Comparison of ENCODE assay signal across 18 cellular contexts in genomic region chr4:77127837-77128621, GRCh38. TPM values are rescaled to one million over a fixed set of nuclear protein-coding genes. Genes with fewer than 3 reads are reported as not detected.
DNase-seq lines count a peak whose midpoint lies in the region; FAIRE-seq and TF ChIP-seq lines count a peak whose summit lies in the region.
"Had no signal": no experiment of that assay in that cellular context is flagged by ENCODE, and none has a peak within 500 bp of the region (broad histone marks: within the 10 kb centered on the region; RNA-seq: fewer than 3 reads in every experiment).

No MANE protein-coding gene starts in this region.

- FAIRE-seq in kidney (lab: Jason Lieb, UNC), result no peak

- H3K4me2 ChIP-seq in BLaER1 treated with 17β-estradiol and CSF1 and Interleukin-3, amounts not matched to agents 10 nM and 100 nM, result peak overlapping the region; percentile 47 to 94 (median 62)
- peak overlapping the region; percentile 13 for H3K4me2 ChIP-seq in neural progenitor cell

- no peaks in the 10 kb centered on the region for H3K27me3 ChIP-seq in BLaER1 treated with 17β-estradiol and CSF1 and Interleukin-3, amounts not matched to agents 10 nM and 100 nM
- H3K27me3 ChIP-seq in colonic mucosa, result no peaks in the 10 kb centered on the region
- H3K27me3 ChIP-seq in neural progenitor cell, result no peaks in the 10 kb centered on the region
- H3K27me3 ChIP-seq: left lung had no signal

- no peak overlapping the region for H3K4me3 ChIP-seq in BLaER1 treated with 17β-estradiol and CSF1 and Interleukin-3, amounts not matched to agents 10 nM and 100 nM
- no peak overlapping the region for H3K4me3 ChIP-seq in NB4 (ENCODE audit: low read depth, low read length)
- H3K4me3 ChIP-seq in colonic mucosa, result no peak overlapping the region
- H3K4me3 ChIP-seq in neural progenitor cell, result no peak overlapping the region
- H3K4me3 ChIP-seq in kidney (ENCODE audit: low read length in 2 of 2), result no peak overlapping the region
- H3K4me3 ChIP-seq: heart right ventricle, left lung had no signal

- H3K4me1 Mint-ChIP-seq in neural progenitor cell, result peaks cover 2% of the 10 kb centered on the region

- peak overlapping the region; percentile 61 for H3K27ac Mint-ChIP-seq in neural progenitor cell
- H3K27ac Mint-ChIP-seq: activated CD8-positive, alpha-beta memory T cell treated with anti-CD3 and anti-CD28 coated beads, Interleukin-2, amount 10 ng/mL, durations not matched to agents 7 days and 5 days; stimulated activated effector memory CD8-positive, alpha-beta T cell treated with anti-CD3 and anti-CD28 coated beads, Interleukin-12 subunit alpha, Interleukin-12 subunit beta, amount 100 ng/mL, for 72 hours had no signal

- peak overlapping the region; percentile 70 to 92 (median 82) for H3K27ac ChIP-seq in BLaER1 treated with 17β-estradiol and CSF1 and Interleukin-3, amounts not matched to agents 10 nM and 100 nM
- H3K27ac ChIP-seq in colonic mucosa, result peak overlapping the region; percentile 11
- H3K27ac ChIP-seq in neural progenitor cell, result no peak overlapping the region
- H3K27ac ChIP-seq in kidney (ENCODE audit: low read depth in 2 of 2, low read length in 2 of 2), result no peak overlapping the region
- H3K27ac ChIP-seq: RWPE1 had no signal

- H3K9ac ChIP-seq in BLaER1 treated with 17β-estradiol and CSF1 and Interleukin-3, amounts not matched to agents 10 nM and 100 nM, result peak overlapping the region in 7 of 11 experiments; percentile 42 to 77 (median 59); a peak in 8 of 22 replicates
- H3K9ac ChIP-seq in colonic mucosa (ENCODE audit: low read depth in 2 of 2, low read length in 2 of 2), result no peak overlapping the region
- no peak overlapping the region for H3K9ac ChIP-seq in neural progenitor cell
- H3K9ac ChIP-seq in kidney (ENCODE audit: low read length in 2 of 2), result no peak overlapping the region

- H3K27me3 Mint-ChIP-seq in neural progenitor cell (ENCODE audit: insufficient read depth, low read depth), result no peaks in the 10 kb centered on the region

- peaks cover 12% of the 10 kb centered on the region for H3K9me3 Mint-ChIP-seq in neural progenitor cell
- H3K9me3 Mint-ChIP-seq: stimulated activated effector memory CD8-positive, alpha-beta T cell treated with anti-CD3 and anti-CD28 coated beads, Interleukin-12 subunit alpha, Interleukin-12 subunit beta, amount 100 ng/mL, for 72 hours had no signal

- H3K4me3 Mint-ChIP-seq in neural progenitor cell, result no peak overlapping the region
- H3K4me3 Mint-ChIP-seq: activated CD8-positive, alpha-beta memory T cell treated with anti-CD3 and anti-CD28 coated beads, Interleukin-2, amount 10 ng/mL, durations not matched to agents 7 days and 5 days; stimulated activated effector memory CD8-positive, alpha-beta T cell treated with anti-CD3 and anti-CD28 coated beads, Interleukin-12 subunit alpha, Interleukin-12 subunit beta, amount 100 ng/mL, for 72 hours had no signal

- no peak for TF ChIP-seq POLR2A in NB4 (IDR thresholded peaks at IDR 0.05; ENCODE audit: extremely low read depth, insufficient read length)

- H3K36me3 ChIP-seq in BLaER1 treated with 17β-estradiol and CSF1 and Interleukin-3, amounts not matched to agents 10 nM and 100 nM, result no peaks in the 10 kb centered on the region
- H3K36me3 ChIP-seq in colonic mucosa (no peaks in the 10 kb centered on the region), neural progenitor cell (no peaks in the 10 kb centered on the region), kidney (ENCODE audit: control insufficient read depth in 1 of 2, insufficient read depth in 2 of 2, low read length in 2 of 2) (no peaks in the 10 kb centered on the region)
- H3K36me3 ChIP-seq: heart right ventricle, left lung had no signal

- H4K20me1 ChIP-seq in BLaER1 treated with 17β-estradiol and CSF1 and Interleukin-3, amounts not matched to agents 10 nM and 100 nM, result no peaks in the 10 kb centered on the region
- no peaks in the 10 kb centered on the region for H4K20me1 ChIP-seq in neural progenitor cell (ENCODE audit: low read depth)

- no peaks in the 10 kb centered on the region for H3K79me2 ChIP-seq in neural progenitor cell (ENCODE audit: low read depth)

- intact Hi-C loops in colonic mucosa (cut with DNase I), result no loop called here
- intact Hi-C loops in kidney (cut with DNase I), result no loop called here

- peaks cover 14 to 59% (median 30%) of the 10 kb centered on the region in 10 experiments for H3K4me1 ChIP-seq in BLaER1 treated with 17β-estradiol and CSF1 and Interleukin-3, amounts not matched to agents 10 nM and 100 nM
- H3K4me1 ChIP-seq in colonic mucosa (no peaks in the 10 kb centered on the region), neural progenitor cell (no peaks in the 10 kb centered on the region), kidney (ENCODE audit: control insufficient read depth in 1 of 2, insufficient read depth in 1 of 2, low read depth in 1 of 2, low read length in 2 of 2) (peaks cover 0 to 3% of the 10 kb centered on the region in 2 donors)

- H3F3A ChIP-seq in neural progenitor cell (ENCODE audit: low read depth), result no peaks in the 10 kb centered on the region

- peaks cover 0 to 31% (median 19%) of the 10 kb centered on the region in 11 experiments; a peak in 19 of 22 replicates for H3K9me3 ChIP-seq in BLaER1 treated with 17β-estradiol and CSF1 and Interleukin-3, amounts not matched to agents 10 nM and 100 nM (replicated peaks in 1 of 11)
- H3K9me3 ChIP-seq in colonic mucosa (no peaks in the 10 kb centered on the region), neural progenitor cell (ENCODE audit: low read depth) (peaks cover 5% of the 10 kb centered on the region), kidney (ENCODE audit: control insufficient read depth in 1 of 2, low read length in 2 of 2) (no peaks in the 10 kb centered on the region)
- H3K9me3 ChIP-seq: left lung had no signal

- peak overlapping the region; percentile 98 for H2AFZ ChIP-seq in neural progenitor cell (replicated peaks)

- TF ChIP-seq CTCF in NB4 (IDR thresholded peaks at IDR 0.05; ENCODE audit: low read depth, low read length) (no peak), colonic mucosa (IDR thresholded peaks at IDR 0.05) (no peak), neural progenitor cell (IDR thresholded peaks at IDR 0.05) (no peak), kidney (IDR thresholded peaks at IDR 0.05; ENCODE audit: borderline replicate concordance, extremely low read depth, insufficient read depth) (no peak)

- DNase-seq in NB4 (ENCODE audit: low read depth) (peak; percentile 9), colonic mucosa (no peak), neural progenitor cell (ENCODE audit: low spot score) (no peak), middle frontal gyrus (ENCODE audit: extremely low spot score, low spot score) (no peak), kidney (no peak), HuH-7.5 (ENCODE audit: low spot score) (no peak)
- no peak for DNase-seq in activated CD8-positive, alpha-beta memory T cell treated with anti-CD3 and anti-CD28 coated beads for 24 hours
- DNase-seq: activated CD8-positive, alpha-beta memory T cell treated with anti-CD3 and anti-CD28 coated beads, Interleukin-2, amount 10 ng/mL, durations not matched to agents 7 days and 5 days; activated naive CD4-positive, alpha-beta T cell treated with anti-CD3 and anti-CD28 coated beads, Interleukin-2, amount 50 U/mL, for 16 hours; central memory CD4-positive, alpha-beta T cell; erythroblast; GOT3; heart right ventricle; left lung; T-helper 9 cell had no signal

- no peaks in the 10 kb centered on the region for H3K36me3 Mint-ChIP-seq in neural progenitor cell
- H3K36me3 Mint-ChIP-seq: activated CD8-positive, alpha-beta memory T cell treated with anti-CD3 and anti-CD28 coated beads, Interleukin-2, amount 10 ng/mL, durations not matched to agents 7 days and 5 days; stimulated activated effector memory CD8-positive, alpha-beta T cell treated with anti-CD3 and anti-CD28 coated beads, Interleukin-12 subunit alpha, Interleukin-12 subunit beta, amount 100 ng/mL, for 72 hours had no signal

RNA-seq across cellular contexts. Expression of gene CCNG2, which starts 29.0 kb away (rescaled TPM):
- total RNA-seq in colonic mucosa, result 100 to 1,000 TPM in 1 of 2 donors, 10 to 100 TPM in 1; 34.0 to 145 TPM
- total RNA-seq in neural progenitor cell (ENCODE audit: low replicate concordance), result 214 and 366 TPM in 2 replicates
- 75.8 TPM for total RNA-seq in kidney
- polyA plus RNA-seq in kidney (ENCODE audit: insufficient read depth, low read depth, low replicate concordance), result 26.4 TPM

RNA-seq across cellular contexts. Expression of gene CCNI, which starts 52.2 kb away (rescaled TPM):
- total RNA-seq in colonic mucosa, result 100 to 1,000 TPM; 159 to 260 TPM
- 425 and 511 TPM in 2 replicates for total RNA-seq in neural progenitor cell (ENCODE audit: low replicate concordance)
- 314 TPM for total RNA-seq in kidney
- polyA plus RNA-seq in kidney (ENCODE audit: insufficient read depth, low read depth, low replicate concordance), result 172 TPM

Comparison
In these comparisons a context has a peak if more than half of its experiments do, and no peak if none do; other contexts are left out.
1. H3K27ac ChIP-seq: peak in BLaER1 treated with 17β-estradiol and CSF1 and Interleukin-3, amounts not matched to agents 10 nM and 100 nM (11 of 11) and colonic mucosa (single experiment); none in neural progenitor cell (single experiment) and kidney (0 of 2).
2. H3K9ac ChIP-seq: peak in BLaER1 treated with 17β-estradiol and CSF1 and Interleukin-3, amounts not matched to agents 10 nM and 100 nM (7 of 11); none in colonic mucosa (0 of 2), neural progenitor cell (single experiment) and kidney (0 of 2).